ENCODE assay signal across 25 cellular contexts in the genomic region with DNA sequence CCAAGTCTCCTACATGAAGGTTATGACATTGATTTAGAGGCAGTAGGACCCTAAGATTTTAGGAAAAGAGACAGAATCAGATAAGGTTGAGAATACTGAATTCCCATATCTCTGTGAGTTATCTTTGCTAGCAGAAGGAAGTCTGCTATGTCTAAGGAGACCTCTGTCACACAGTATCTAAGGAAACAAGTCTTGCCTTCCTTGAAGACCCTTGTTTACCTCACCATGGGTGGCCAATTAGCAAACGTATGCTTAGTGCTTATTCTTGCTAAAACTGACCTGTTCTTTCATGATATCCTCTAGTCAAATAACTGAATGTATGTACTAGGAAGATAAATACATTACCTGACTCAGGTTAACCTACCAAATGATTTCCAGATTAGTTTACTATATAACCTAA.
A peak's percentile ranks its signal among the peaks of the same experiment; 100 is the strongest.
DNase-seq lines count a peak whose midpoint lies in the region; ATAC-seq, FAIRE-seq and TF ChIP-seq lines count a peak whose summit lies in the region.
"Had no signal": no experiment of that assay in that cellular context is flagged by ENCODE, and none has a peak within 500 bp of the region (broad histone marks: within the 10 kb centered on the region; RNA-seq: fewer than 3 reads in every experiment).

No MANE protein-coding gene starts in this region.

- peaks cover 3% of the 10 kb centered on the region; the same call in 2 of the 3 replicates for H3K4me1 Mint-ChIP-seq in GM23338
- H3K4me1 Mint-ChIP-seq in endodermal cell, result peaks cover 20% of the 10 kb centered on the region
- H3K4me1 Mint-ChIP-seq: B cell had no signal

- DNase-seq in GM23338 (ENCODE audit: low spot score), result peak; percentile 9
- DNase-seq in endodermal cell, result peak; percentile 58
- DNase-seq in mesendoderm, result peak; percentile 71
- no peak for DNase-seq in upper lobe of left lung
- no peak for DNase-seq in D721Med (ENCODE audit: insufficient read length, low spot score)
- DNase-seq: AML-193; Caco-2; Calu3; CD4-positive, alpha-beta T cell; CD8-positive, alpha-beta T cell; DMS 273 treated with DMSO at 0.1 percent for 48 hours; DMS153; DMS53; DMS79; DND-41; EL; GDM1 had no signal

- ATAC-seq in GM23338 (no peak), upper lobe of left lung (ENCODE audit: low FRiP score in 2 of 2) (no peak)
- ATAC-seq: A549; CD8-positive, alpha-beta T cell; GM12878 had no signal

- TF ChIP-seq CTCF in GM23338 (conservative IDR thresholded peaks at IDR 0.05; ENCODE audit: low read depth in 2 of 2) (no peak), endodermal cell (conservative IDR thresholded peaks at IDR 0.05) (no peak), upper lobe of left lung (IDR thresholded peaks at IDR 0.05) (no peak), D721Med (IDR thresholded peaks at IDR 0.05; ENCODE audit: insufficient read depth, missing control alignments) (no peak)

- H2BK120ac ChIP-seq in mesendoderm (ENCODE audit: low read depth, low read length), result no peak overlapping the region

- H3K36me3 ChIP-seq in GM23338 (ENCODE audit: insufficient read depth) (no peaks in the 10 kb centered on the region), endodermal cell (ENCODE audit: control insufficient read depth, insufficient read depth, low read length) (no peaks in the 10 kb centered on the region), mesendoderm (ENCODE audit: control insufficient read depth, insufficient read depth, low read length) (no peaks in the 10 kb centered on the region), upper lobe of left lung (no peaks in the 10 kb centered on the region)
- H3K36me3 ChIP-seq: BLaER1 treated with 17β-estradiol and CSF1 and Interleukin-3, amounts not matched to agents 10 nM and 100 nM had no signal

- no peak overlapping the region for H4K8ac ChIP-seq in mesendoderm (ENCODE audit: low read depth, low read length)

- no peak overlapping the region for H2BK15ac ChIP-seq in mesendoderm (replicated peaks; ENCODE audit: low read depth)

- no peaks in the 10 kb centered on the region for H3F3A ChIP-seq in GM23338 (replicated peaks; ENCODE audit: low read depth)

- FAIRE-seq in D721Med (lab: Jason Lieb, UNC), result no peak
- FAIRE-seq: A549, GM12878, GM12892, GM18507 had no signal

- H3K18ac ChIP-seq in mesendoderm (ENCODE audit: low read length), result no peak overlapping the region

- no peak overlapping the region for H2AFZ ChIP-seq in GM23338

- no peak for TF ChIP-seq EP300 in upper lobe of left lung (IDR thresholded peaks at IDR 0.05)

- no peak overlapping the region for H3K27ac Mint-ChIP-seq in GM23338
- H3K27ac Mint-ChIP-seq in endodermal cell, result no peak overlapping the region
- H3K27ac Mint-ChIP-seq: B cell; CD4-positive, alpha-beta T cell; CD8-positive, alpha-beta T cell had no signal

- no peaks in the 10 kb centered on the region for H3K79me1 ChIP-seq in mesendoderm (ENCODE audit: low read length)

- peaks cover 6% of the 10 kb centered on the region; the same call in 1 of the 2 replicates for H3K9me2 ChIP-seq in GM23338 (ENCODE audit: insufficient read depth)

- 25% methylated on average over 1 of the region's 1 CpG; no CpG with 5 or more reads in 1 of the 2 experiments for WGBS in endodermal cell (ENCODE audit: insufficient coverage in 1 of 2, insufficient read length in 1 of 2), 2 experiments
- no CpG with 5 or more reads among the region's 1 CpG for WGBS in mesendoderm (ENCODE audit: extremely low coverage, insufficient coverage, low lambda C conversion rate)
- 25 to 50% methylated on average over 1 of the region's 1 CpG for WGBS in upper lobe of left lung, 2 donors

- no peak overlapping the region for H3K4ac ChIP-seq in mesendoderm (ENCODE audit: low read depth, low read length)

- H3K4me2 ChIP-seq in GM23338 (no peak overlapping the region), mesendoderm (ENCODE audit: low read length) (no peak overlapping the region)
- H3K4me2 ChIP-seq: A549; BLaER1 treated with 17β-estradiol and CSF1 and Interleukin-3, amounts not matched to agents 10 nM and 100 nM had no signal

- H2BK5ac ChIP-seq in mesendoderm (ENCODE audit: low read length), result no peak overlapping the region

- no peaks in the 10 kb centered on the region for H3K36me3 Mint-ChIP-seq in GM23338 (ENCODE audit: low read depth)
- no peaks in the 10 kb centered on the region for H3K36me3 Mint-ChIP-seq in endodermal cell (ENCODE audit: low read depth)
- H3K36me3 Mint-ChIP-seq: CD8-positive, alpha-beta T cell had no signal

- no peaks in the 10 kb centered on the region for H3K79me2 ChIP-seq in GM23338 (replicated peaks; ENCODE audit: insufficient read depth)
- H3K79me2 ChIP-seq in mesendoderm (ENCODE audit: control insufficient read depth, insufficient read depth, low read length), result no peaks in the 10 kb centered on the region

- H3K23ac ChIP-seq in mesendoderm (ENCODE audit: low read length), result no peak overlapping the region

- H4K5ac ChIP-seq in mesendoderm (ENCODE audit: low read length), result no peak overlapping the region

- no peak overlapping the region for H3K27ac ChIP-seq in GM23338 (ENCODE audit: low read depth)
- H3K27ac ChIP-seq in endodermal cell (ENCODE audit: low read depth, low read length), result no peak overlapping the region
- H3K27ac ChIP-seq in mesendoderm (ENCODE audit: low read depth, low read length), result no peak overlapping the region
- no peak overlapping the region for H3K27ac ChIP-seq in upper lobe of left lung
- H3K27ac ChIP-seq: 22Rv1; A549; BLaER1 treated with 17β-estradiol and CSF1 and Interleukin-3, amounts not matched to agents 10 nM and 100 nM; C4-2B had no signal

- H3K4me1 ChIP-seq in GM23338 (ENCODE audit: insufficient read depth), result no peaks in the 10 kb centered on the region
- peaks cover 4% of the 10 kb centered on the region for H3K4me1 ChIP-seq in endodermal cell (ENCODE audit: control insufficient read depth, insufficient read depth, low read length)
- no peaks in the 10 kb centered on the region for H3K4me1 ChIP-seq in mesendoderm (ENCODE audit: control insufficient read depth, low read depth, low read length)
- no peaks in the 10 kb centered on the region for H3K4me1 ChIP-seq in upper lobe of left lung
- H3K4me1 ChIP-seq: A549, Caco-2 had no signal

- H2AK5ac ChIP-seq in mesendoderm (ENCODE audit: low read length), result no peak overlapping the region

- H3K9ac ChIP-seq in endodermal cell (ENCODE audit: extremely low read depth, low read length, poor library complexity, severe bottlenecking) (no peak overlapping the region), mesendoderm (ENCODE audit: low read length) (no peak overlapping the region)
- H3K9ac ChIP-seq: BLaER1 treated with 17β-estradiol and CSF1 and Interleukin-3, amounts not matched to agents 10 nM and 100 nM had no signal

- H3K9me3 ChIP-seq in endodermal cell (ENCODE audit: control insufficient read depth, low read length) (no peaks in the 10 kb centered on the region), upper lobe of left lung (no peaks in the 10 kb centered on the region)
- H3K9me3 ChIP-seq: A549; BLaER1 treated with 17β-estradiol and CSF1 and Interleukin-3, amounts not matched to agents 10 nM and 100 nM; Caco-2 had no signal

- H3K27me3 ChIP-seq in GM23338 (ENCODE audit: insufficient read depth) (no peaks in the 10 kb centered on the region), endodermal cell (ENCODE audit: control insufficient read depth, insufficient read depth, low read length, poor library complexity, severe bottlenecking) (no peaks in the 10 kb centered on the region), mesendoderm (ENCODE audit: insufficient read depth, low read length, poor library complexity) (no peaks in the 10 kb centered on the region), upper lobe of left lung (no peaks in the 10 kb centered on the region)
- H3K27me3 ChIP-seq: BLaER1 treated with 17β-estradiol and CSF1 and Interleukin-3, amounts not matched to agents 10 nM and 100 nM had no signal

- H3K9me3 Mint-ChIP-seq in GM23338, result no peaks in the 10 kb centered on the region
- H3K9me3 Mint-ChIP-seq in endodermal cell, result no peaks in the 10 kb centered on the region

- H3K4me3 ChIP-seq in GM23338 (no peak overlapping the region), endodermal cell (ENCODE audit: low read length) (peak overlapping the region; percentile 2), mesendoderm (ENCODE audit: low read length) (no peak overlapping the region), upper lobe of left lung (no peak overlapping the region)
- H3K4me3 ChIP-seq: A549; BLaER1 treated with 17β-estradiol and CSF1 and Interleukin-3, amounts not matched to agents 10 nM and 100 nM; GM12878 had no signal

- no peaks in the 10 kb centered on the region for H4K20me1 ChIP-seq in GM23338 (replicated peaks; ENCODE audit: insufficient read depth)
- H4K20me1 ChIP-seq: BLaER1 treated with 17β-estradiol and CSF1 and Interleukin-3, amounts not matched to agents 10 nM and 100 nM had no signal

- H3K4me3 Mint-ChIP-seq in GM23338, result no peak overlapping the region
- no peak overlapping the region for H3K4me3 Mint-ChIP-seq in endodermal cell
- H3K4me3 Mint-ChIP-seq: B cell; CD4-positive, alpha-beta T cell; CD8-positive, alpha-beta T cell had no signal

- H3K27me3 Mint-ChIP-seq in GM23338 (ENCODE audit: insufficient read depth, low read depth, poor library complexity) (no peaks in the 10 kb centered on the region), endodermal cell (ENCODE audit: insufficient read depth) (no peaks in the 10 kb centered on the region)
- H3K27me3 Mint-ChIP-seq: B cell; CD4-positive, alpha-beta T cell had no signal

- no peak for TF ChIP-seq POLR2A in upper lobe of left lung (IDR thresholded peaks at IDR 0.05)

- H3K56ac ChIP-seq in mesendoderm (ENCODE audit: low read length), result no peak overlapping the region

TF ChIP-seq in GM23338, 12 proteins besides CTCF, POLR2A, EP300 and RAD21 (continues in another document):
- no peak for TF ChIP-seq POLR2AphosphoS5 (IDR thresholded peaks at IDR 0.05; ENCODE audit: low read depth)

Comparison
In these comparisons a context has a peak if more than half of its experiments do, and no peak if none do; other contexts are left out.
1. DNase-seq: peak in GM23338 (single experiment), endodermal cell (single experiment) and mesendoderm (single experiment); none in upper lobe of left lung (0 of 2) and D721Med (single experiment).